Comparison of ENCODE assay signal across 8 cellular contexts in genomic region chr11:10307022-10307410, GRCh38. TPM values are rescaled to one million over a fixed set of nuclear protein-coding genes. Genes with fewer than 3 reads are reported as not detected.
A peak's percentile ranks its signal among the peaks of the same experiment; 100 is the strongest.
DNase-seq lines count a peak whose midpoint lies in the region; ATAC-seq, FAIRE-seq and TF ChIP-seq lines count a peak whose summit lies in the region.

No MANE protein-coding gene starts in this region.

- H3K36me3 Mint-ChIP-seq in activated naive CD4-positive, alpha-beta T cell treated with anti-CD3 and anti-CD28 coated beads, Interleukin-2, amount 50 U/mL, for 24 hours: no peaks in the 10 kb centered on the region
- peaks cover 9% of the 10 kb centered on the region for H3K36me3 Mint-ChIP-seq in activated naive CD8-positive, alpha-beta T cell treated with anti-CD3 and anti-CD28 coated beads, Interleukin-2, amount 10 ng/mL, durations not matched to agents 7 days and 5 days
- peaks cover 4% of the 10 kb centered on the region for H3K36me3 Mint-ChIP-seq in type B pancreatic cell

- no peaks in the 10 kb centered on the region for H3K9me3 ChIP-seq in HepG2 (ENCODE audit: low read length)

- ATAC-seq in activated naive CD8-positive, alpha-beta T cell treated with anti-CD3 and anti-CD28 coated beads, Interleukin-2, amount 10 ng/mL, durations not matched to agents 7 days and 5 days (ENCODE audit: low read depth): no peak
- ATAC-seq in HepG2: no peak

- no peak overlapping the region for H2AFZ ChIP-seq in HepG2 (ENCODE audit: low read length)

- H3K27me3 ChIP-seq in HepG2 (ENCODE audit: control insufficient read depth in 1 of 2, insufficient read depth in 2 of 2, low read length in 2 of 2): no peaks in the 10 kb centered on the region; a peak in 1 of 5 replicates

- TF ChIP-seq POLR2A in HepG2 (IDR thresholded peaks at IDR 0.05; ENCODE audit: insufficient read depth in 1 of 2, low read depth in 2 of 2, low read length in 2 of 2): no peak

- H3K27me3 Mint-ChIP-seq in activated naive CD4-positive, alpha-beta T cell treated with anti-CD3 and anti-CD28 coated beads, Interleukin-2, amount 50 U/mL, for 24 hours: peaks cover 14% of the 10 kb centered on the region
- H3K27me3 Mint-ChIP-seq in activated naive CD8-positive, alpha-beta T cell treated with anti-CD3 and anti-CD28 coated beads, Interleukin-2, amount 10 ng/mL, durations not matched to agents 7 days and 5 days: peaks cover 44% of the 10 kb centered on the region
- peaks cover 80% of the 10 kb centered on the region for H3K27me3 Mint-ChIP-seq in type B pancreatic cell

- in situ Hi-C loops in HepG2 (cut with HindIII; ENCODE audit: extremely low pct_ligation_motif_present, low pct_unique_long_range_greater_than_20kb): loop anchor here (5.0 to 10.0 kb wide), 3 partner anchors 60 to 332 kb away; no protein-coding TSS in a partner anchor

- H3K9me3 Mint-ChIP-seq in activated naive CD4-positive, alpha-beta T cell treated with anti-CD3 and anti-CD28 coated beads, Interleukin-2, amount 50 U/mL, for 24 hours: no peaks in the 10 kb centered on the region
- no peaks in the 10 kb centered on the region for H3K9me3 Mint-ChIP-seq in activated naive CD8-positive, alpha-beta T cell treated with anti-CD3 and anti-CD28 coated beads, Interleukin-2, amount 10 ng/mL, durations not matched to agents 7 days and 5 days
- H3K9me3 Mint-ChIP-seq in type B pancreatic cell: no peaks in the 10 kb centered on the region

- TF ChIP-seq RAD21 in HepG2 (CRISPR knock-in tag; IDR thresholded peaks at IDR 0.05): no peak

- no peak for DNase-seq in activated naive CD4-positive, alpha-beta T cell treated with Interleukin-2 at 50 U/mL for 16 hours
- no peak for DNase-seq in activated naive CD8-positive, alpha-beta T cell treated with anti-CD3 and anti-CD28 coated beads, Interleukin-2, amount 10 ng/mL, durations not matched to agents 7 days and 5 days
- DNase-seq in HepG2 (ENCODE audit: low spot score) (peak; percentile 27), type B pancreatic cell (ENCODE audit: extremely low spot score, unreplicated experiment) (no peak), retina (no peak), NCI-H510A (lab: John Stamatoyannopoulos, UW) (no peak), NCI-H128 (lab: John Stamatoyannopoulos, UW; ENCODE audit: unreplicated experiment) (no peak)

- TF ChIP-seq CTCF in HepG2 (CRISPR knock-in tag; IDR thresholded peaks at IDR 0.05) (no peak), type B pancreatic cell (conservative IDR thresholded peaks at IDR 0.05) (no peak)

- H3K9ac ChIP-seq in HepG2 (ENCODE audit: insufficient read depth, low read depth, low read length): peak overlapping the region; percentile 81

- BruUV-seq in HepG2 (replicated peaks; lab: Mats Ljungman, UMichigan): no TSS peak

- TF ChIP-seq EP300 in HepG2 (IDR thresholded peaks at IDR 0.05; ENCODE audit: low read depth in 2 of 2, low read length in 2 of 2) (no peak), HepG2 (CRISPR knock-in tag; IDR thresholded peaks at IDR 0.05; ENCODE audit: borderline replicate concordance) (no peak)

- peaks cover 48% of the 10 kb centered on the region for H3K4me1 Mint-ChIP-seq in activated naive CD4-positive, alpha-beta T cell treated with anti-CD3 and anti-CD28 coated beads, Interleukin-2, amount 50 U/mL, for 24 hours
- peaks cover 39% of the 10 kb centered on the region for H3K4me1 Mint-ChIP-seq in activated naive CD8-positive, alpha-beta T cell treated with anti-CD3 and anti-CD28 coated beads, Interleukin-2, amount 10 ng/mL, durations not matched to agents 7 days and 5 days
- H3K4me1 Mint-ChIP-seq in type B pancreatic cell (ENCODE audit: unreplicated experiment): peaks cover 16% of the 10 kb centered on the region

- H3K27ac Mint-ChIP-seq in activated naive CD4-positive, alpha-beta T cell treated with anti-CD3 and anti-CD28 coated beads, Interleukin-2, amount 50 U/mL, for 24 hours: peak overlapping the region; percentile 67
- peak overlapping the region; percentile 58 for H3K27ac Mint-ChIP-seq in activated naive CD8-positive, alpha-beta T cell treated with anti-CD3 and anti-CD28 coated beads, Interleukin-2, amount 10 ng/mL, durations not matched to agents 7 days and 5 days
- peak overlapping the region; percentile 68 for H3K27ac Mint-ChIP-seq in type B pancreatic cell

- FAIRE-seq in HepG2 (lab: Jason Lieb, UNC): no peak

- intact Hi-C loops in HepG2 (cut with micrococcal nuclease; ENCODE audit: unreplicated experiment): loop anchor here (5.0 kb wide), 4 partner anchors 335 to 845 kb away; partner anchors contain the start of gene ZNF143

- H4K20me1 ChIP-seq in HepG2 (ENCODE audit: insufficient read depth, low read length): no peaks in the 10 kb centered on the region; the same call in 1 of the 2 replicates

- H3K27ac ChIP-seq in HepG2 (ENCODE audit: extremely low read length, insufficient read depth, low read length): peak overlapping the region; percentile 69

- H3K36me3 ChIP-seq in HepG2 (replicated peaks in 1 of 2; ENCODE audit: control insufficient read depth in 1 of 2, insufficient read depth in 2 of 2, low read length in 2 of 2): no peaks in the 10 kb centered on the region

- WGBS in HepG2 (ENCODE audit: low lambda C conversion rate): 63% methylated on average over 9 of the region's 10 CpGs

- H3K4me3 ChIP-seq in HepG2 (replicated peaks in 1 of 3; ENCODE audit: insufficient read depth in 1 of 3, low read depth in 2 of 3, low read length in 3 of 3): peak overlapping the region; percentile 79 to 88 (median 82)

- peaks cover 30% of the 10 kb centered on the region for H3K79me2 ChIP-seq in HepG2 (ENCODE audit: insufficient read depth, low read length)

- peaks cover 49% of the 10 kb centered on the region for H3K4me1 ChIP-seq in HepG2 (ENCODE audit: insufficient read depth, low read length)

- peak overlapping the region; percentile 98 for H3K4me3 Mint-ChIP-seq in activated naive CD4-positive, alpha-beta T cell treated with anti-CD3 and anti-CD28 coated beads, Interleukin-2, amount 50 U/mL, for 24 hours
- peak overlapping the region; percentile 95 for H3K4me3 Mint-ChIP-seq in activated naive CD8-positive, alpha-beta T cell treated with anti-CD3 and anti-CD28 coated beads, Interleukin-2, amount 10 ng/mL, durations not matched to agents 7 days and 5 days
- peak overlapping the region; percentile 98 for H3K4me3 Mint-ChIP-seq in type B pancreatic cell

- POLR2A ChIA-PET in activated naive CD8-positive, alpha-beta T cell treated with anti-CD3 and anti-CD28 coated beads, Interleukin-2, amount 10 ng/mL, durations not matched to agents 7 days and 5 days (lab: Charles Lee): interaction anchor here (1.0 to 1.4 kb wide), 2 partner anchors 99 to 694 kb away, joined by 3 to 8 read pairs; no protein-coding TSS in a partner anchor
- POLR2A ChIA-PET in HepG2 (lab: Yijun Ruan, JAX): interaction anchor here (1.4 to 3.0 kb wide), 3 partner anchors 19 to 548 kb away, joined by 3 to 17 read pairs (median 10); no protein-coding TSS in a partner anchor

- H3K4me2 ChIP-seq in HepG2 (ENCODE audit: low read depth, low read length): peak overlapping the region; percentile 98

- CTCF ChIA-PET in HepG2 (lab: Yijun Ruan, JAX; ENCODE audit: low intra/inter-chr PET ratio, low total read pairs): interaction anchor here (0.8 to 3.0 kb wide), 3 partner anchors 16 to 549 kb away, joined by 3 to 28 read pairs (median 16); no protein-coding TSS in a partner anchor

RNA-seq across cellular contexts. Expression of gene ADM, which starts 2.1 kb away (rescaled TPM):
- 1 to 10 TPM; 1.5 to 2.3 TPM for total RNA-seq in activated naive CD8-positive, alpha-beta T cell treated with anti-CD3 and anti-CD28 coated beads, Interleukin-2, amount 10 ng/mL, durations not matched to agents 7 days and 5 days
- 4.3 and 10.7 TPM in 2 replicates for total RNA-seq in HepG2 (2016; rRNA removed; fragmentation: Illumina TruSeq; extraction: Trizol)
- total RNA-seq in HepG2 (2016; cell fraction: cytosol; rRNA removed; fragmentation: Illumina TruSeq; extraction: Trizol; ENCODE audit: low read depth): 3.1 and 3.7 TPM in 2 replicates
- 3.1 and 10.5 TPM in 2 replicates for total RNA-seq in HepG2 (2016; cell fraction: insoluble cytoplasmic fraction; rRNA removed; fragmentation: Illumina TruSeq; extraction: Trizol)
- 4.4 and 5.7 TPM in 2 replicates for total RNA-seq in HepG2 (2016; cell fraction: membrane; rRNA removed; fragmentation: Illumina TruSeq; extraction: Trizol)
- total RNA-seq in HepG2 (2016; cell fraction: nucleus; rRNA removed; fragmentation: Illumina TruSeq; extraction: Trizol): 9.8 and 17.4 TPM in 2 replicates
- polyA plus RNA-seq in HepG2 (2011; rRNA removed): 26.1 and 35.5 TPM in 2 replicates
- 35.7 and 40.9 TPM in 2 replicates for polyA plus RNA-seq in HepG2 (2011; cell fraction: cytosol; rRNA removed)
- 35.9 and 47.6 TPM in 2 replicates for polyA plus RNA-seq in HepG2 (2011; cell fraction: nucleus; rRNA removed)
- 18.1 and 31.9 TPM in 2 replicates for polyA plus RNA-seq in HepG2 (2012)
- 1.5 and 1.7 TPM in 2 replicates for polyA plus RNA-seq in HepG2 (2016; cell fraction: cytosol; fragmentation: Illumina TruSeq; extraction: Trizol; ENCODE audit: low read depth)
- polyA plus RNA-seq in HepG2 (2016; cell fraction: insoluble cytoplasmic fraction; fragmentation: Illumina TruSeq; extraction: Trizol; ENCODE audit: low read depth): 2.6 and 3.2 TPM in 2 replicates
- 1.6 and 2.2 TPM in 2 replicates for polyA plus RNA-seq in HepG2 (2016; cell fraction: membrane; fragmentation: Illumina TruSeq; extraction: Trizol; ENCODE audit: low read depth)
- polyA plus RNA-seq in HepG2 (2016; cell fraction: nucleus; fragmentation: Illumina TruSeq; extraction: Trizol; ENCODE audit: insufficient read depth, low read depth): 25.4 and 29.5 TPM in 2 replicates
- 67.2 and 67.7 TPM in 2 replicates for polyA minus RNA-seq in HepG2 (2011; rRNA and poly(A)+ RNA removed; ENCODE audit: low replicate concordance)
- polyA minus RNA-seq in HepG2 (2011; cell fraction: cytosol; rRNA and poly(A)+ RNA removed): 20.9 and 26.9 TPM in 2 replicates
- polyA minus RNA-seq in HepG2 (2011; cell fraction: nucleus; rRNA and poly(A)+ RNA removed): 19.2 and 28.2 TPM in 2 replicates
- 28.8 and 67.2 TPM in 2 replicates for total RNA-seq in type B pancreatic cell (ENCODE audit: low replicate concordance)

RNA-seq across cellular contexts. Expression of gene SBF2, which starts 13.0 kb away (rescaled TPM):
- 10 to 100 TPM; 15.8 to 18.6 TPM for total RNA-seq in activated naive CD8-positive, alpha-beta T cell treated with anti-CD3 and anti-CD28 coated beads, Interleukin-2, amount 10 ng/mL, durations not matched to agents 7 days and 5 days
- total RNA-seq in HepG2 (2016; rRNA removed; fragmentation: Illumina TruSeq; extraction: Trizol): 24.0 and 29.9 TPM in 2 replicates
- total RNA-seq in HepG2 (2016; cell fraction: cytosol; rRNA removed; fragmentation: Illumina TruSeq; extraction: Trizol; ENCODE audit: low read depth): 6.3 and 6.7 TPM in 2 replicates
- 22.0 and 29.2 TPM in 2 replicates for total RNA-seq in HepG2 (2016; cell fraction: insoluble cytoplasmic fraction; rRNA removed; fragmentation: Illumina TruSeq; extraction: Trizol)
- 11.3 and 12.9 TPM in 2 replicates for total RNA-seq in HepG2 (2016; cell fraction: membrane; rRNA removed; fragmentation: Illumina TruSeq; extraction: Trizol)
- total RNA-seq in HepG2 (2016; cell fraction: nucleus; rRNA removed; fragmentation: Illumina TruSeq; extraction: Trizol): 26.4 and 32.0 TPM in 2 replicates
- polyA plus RNA-seq in HepG2 (2011; rRNA removed): 45.6 and 45.8 TPM in 2 replicates
- 30.7 and 44.4 TPM in 2 replicates for polyA plus RNA-seq in HepG2 (2011; cell fraction: cytosol; rRNA removed)
- polyA plus RNA-seq in HepG2 (2011; cell fraction: nucleus; rRNA removed): 31.7 and 32.8 TPM in 2 replicates
- 23.2 and 27.6 TPM in 2 replicates for polyA plus RNA-seq in HepG2 (2012)
- polyA plus RNA-seq in HepG2 (2016; cell fraction: cytosol; fragmentation: Illumina TruSeq; extraction: Trizol; ENCODE audit: low read depth): 1.1 and 1.2 TPM in 2 replicates
- polyA plus RNA-seq in HepG2 (2016; cell fraction: insoluble cytoplasmic fraction; fragmentation: Illumina TruSeq; extraction: Trizol; ENCODE audit: low read depth): 20.9 and 24.0 TPM in 2 replicates
- 3.6 and 5.5 TPM in 2 replicates for polyA plus RNA-seq in HepG2 (2016; cell fraction: membrane; fragmentation: Illumina TruSeq; extraction: Trizol; ENCODE audit: low read depth)
- polyA plus RNA-seq in HepG2 (2016; cell fraction: nucleus; fragmentation: Illumina TruSeq; extraction: Trizol; ENCODE audit: insufficient read depth, low read depth): 21.9 and 25.7 TPM in 2 replicates
- 61.7 and 122 TPM in 2 replicates for polyA minus RNA-seq in HepG2 (2011; rRNA and poly(A)+ RNA removed; ENCODE audit: low replicate concordance)
- polyA minus RNA-seq in HepG2 (2011; cell fraction: cytosol; rRNA and poly(A)+ RNA removed): 38.2 and 59.0 TPM in 2 replicates
- polyA minus RNA-seq in HepG2 (2011; cell fraction: nucleus; rRNA and poly(A)+ RNA removed): 120 and 149 TPM in 2 replicates
- total RNA-seq in type B pancreatic cell (ENCODE audit: low replicate concordance): 30.4 and 39.5 TPM in 2 replicates
